In the genomic region with DNA sequence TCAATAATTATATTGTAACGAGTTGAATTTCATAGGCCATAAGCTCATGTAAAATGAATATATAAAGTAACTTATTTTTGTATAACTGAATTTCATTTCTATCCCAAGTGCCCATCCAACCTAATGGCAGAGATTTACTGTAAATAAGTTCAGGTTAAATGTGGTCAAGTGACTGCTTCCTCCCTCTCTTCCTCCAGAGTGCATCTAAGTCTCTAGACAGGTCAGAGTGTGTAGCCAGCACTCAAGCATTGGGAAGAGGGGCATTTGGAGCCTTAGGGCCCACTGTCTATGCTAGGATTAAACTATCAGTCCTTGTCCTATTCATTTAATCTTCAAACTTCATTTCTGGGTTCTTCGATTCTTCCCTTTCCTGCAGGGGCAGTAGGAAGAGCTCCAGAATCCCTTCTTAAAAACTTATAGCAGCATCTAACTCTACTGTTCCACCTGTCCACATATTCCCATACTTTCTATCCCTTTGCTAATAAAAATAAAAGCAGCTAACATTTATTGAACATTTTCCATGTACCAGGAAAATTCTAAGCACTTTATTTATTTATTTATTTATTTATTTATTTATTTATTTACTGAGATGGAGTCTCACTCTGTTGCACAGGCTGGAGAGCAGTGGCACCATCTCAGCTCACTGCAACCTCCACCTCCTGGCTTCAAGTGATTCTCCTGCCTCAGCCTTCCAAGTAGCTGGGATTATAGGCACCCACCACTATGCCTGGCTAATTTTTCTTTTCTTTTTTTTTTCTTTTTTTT, we compare ENCODE assay signal across 1 cellular context.
TF ChIP-seq lines count a peak whose summit lies in the region.

No MANE protein-coding gene starts in this region.

TF ChIP-seq in GM12878, 131 proteins besides CTCF, POLR2A, EP300 and RAD21:
- TF ChIP-seq, protein P1, sequence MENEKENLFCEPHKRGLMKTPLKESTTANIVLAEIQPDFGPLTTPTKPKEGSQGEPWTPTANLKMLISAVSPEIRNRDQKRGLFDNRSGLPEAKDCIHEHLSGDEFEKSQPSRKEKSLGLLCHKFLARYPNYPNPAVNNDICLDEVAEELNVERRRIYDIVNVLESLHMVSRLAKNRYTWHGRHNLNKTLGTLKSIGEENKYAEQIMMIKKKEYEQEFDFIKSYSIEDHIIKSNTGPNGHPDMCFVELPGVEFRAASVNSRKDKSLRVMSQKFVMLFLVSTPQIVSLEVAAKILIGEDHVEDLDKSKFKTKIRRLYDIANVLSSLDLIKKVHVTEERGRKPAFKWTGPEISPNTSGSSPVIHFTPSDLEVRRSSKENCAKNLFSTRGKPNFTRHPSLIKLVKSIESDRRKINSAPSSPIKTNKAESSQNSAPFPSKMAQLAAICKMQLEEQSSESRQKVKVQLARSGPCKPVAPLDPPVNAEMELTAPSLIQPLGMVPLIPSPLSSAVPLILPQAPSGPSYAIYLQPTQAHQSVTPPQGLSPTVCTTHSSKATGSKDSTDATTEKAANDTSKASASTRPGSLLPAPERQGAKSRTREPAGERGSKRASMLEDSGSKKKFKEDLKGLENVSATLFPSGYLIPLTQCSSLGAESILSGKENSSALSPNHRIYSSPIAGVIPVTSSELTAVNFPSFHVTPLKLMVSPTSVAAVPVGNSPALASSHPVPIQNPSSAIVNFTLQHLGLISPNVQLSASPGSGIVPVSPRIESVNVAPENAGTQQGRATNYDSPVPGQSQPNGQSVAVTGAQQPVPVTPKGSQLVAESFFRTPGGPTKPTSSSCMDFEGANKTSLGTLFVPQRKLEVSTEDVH (IDR thresholded peaks at IDR 0.05; ENCODE audit: low read depth, partially characterized antibody), result no peak
- TF ChIP-seq MYC (IDR thresholded peaks at IDR 0.05; ENCODE audit: insufficient read depth, insufficient read length, insufficient replicate concordance, low read length, severe bottlenecking), result no peak
- TF ChIP-seq ZNF24 (IDR thresholded peaks at IDR 0.05), result no peak
- TF ChIP-seq ESRRA (IDR thresholded peaks at IDR 0.05; ENCODE audit: low read length), result no peak
- no peak for TF ChIP-seq BCL11A (IDR thresholded peaks at IDR 0.05; ENCODE audit: low read depth, low read length)
- TF ChIP-seq KLF5 (IDR thresholded peaks at IDR 0.05; ENCODE audit: partially characterized antibody), result no peak
- TF ChIP-seq CBX5 (IDR thresholded peaks at IDR 0.05; ENCODE audit: low read depth), result no peak
- TF ChIP-seq RB1 (IDR thresholded peaks at IDR 0.05; ENCODE audit: borderline replicate concordance), result no peak
TF ChIP-seq in GM12878: peak in this region for 0.
